1 cellular context compared by ENCODE assay signal in genomic region chr2:112870851-112871830, GRCh38.
TF ChIP-seq lines count a peak whose summit lies in the region.

No MANE protein-coding gene starts in this region.

TF ChIP-seq in GM23338, 12 proteins besides CTCF, POLR2A, EP300 and RAD21:
- TF ChIP-seq ZNF331 (CRISPR knock-in tag; IDR thresholded peaks at IDR 0.05; ENCODE audit: low read depth) (no peak), ZNF114 (CRISPR knock-in tag; IDR thresholded peaks at IDR 0.05) (no peak), EZH2phosphoT487 (IDR thresholded peaks at IDR 0.05; ENCODE audit: unreplicated experiment) (no peak), REST (IDR thresholded peaks at IDR 0.05; ENCODE audit: unreplicated experiment) (no peak), ETS1 (IDR thresholded peaks at IDR 0.05) (no peak), ZNF462 (CRISPR knock-in tag; IDR thresholded peaks at IDR 0.05) (no peak), CREB1 (CRISPR knock-in tag; IDR thresholded peaks at IDR 0.05; ENCODE audit: low read depth) (no peak), STAT1 (IDR thresholded peaks at IDR 0.05; ENCODE audit: unreplicated experiment) (no peak), EZH2 (IDR thresholded peaks at IDR 0.05; ENCODE audit: low read depth, unreplicated experiment) (no peak), POLR2AphosphoS5 (IDR thresholded peaks at IDR 0.05; ENCODE audit: low read depth) (no peak), JUNB (IDR thresholded peaks at IDR 0.05; ENCODE audit: unreplicated experiment) (no peak), NANOG (IDR thresholded peaks at IDR 0.05; ENCODE audit: borderline replicate concordance) (no peak)
